Comparison of ENCODE assay signal across 8 cellular contexts in genomic region chr19:3970313-3970807, GRCh38. TPM values are rescaled to one million over a fixed set of nuclear protein-coding genes. Genes with fewer than 3 reads are reported as not detected.
DNase-seq lines count a peak whose midpoint lies in the region; ATAC-seq, FAIRE-seq and TF ChIP-seq lines count a peak whose summit lies in the region.

No MANE protein-coding gene starts in this region.

- H3K27ac ChIP-seq in right cardiac atrium (ENCODE audit: low read length) (peak overlapping the region; percentile 92), small intestine (ENCODE audit: low read depth in 1 of 2, low read length in 1 of 2) (peak overlapping the region; percentile 87 to 92)

- H3K4me1 Mint-ChIP-seq in activated B cell treated with CpG ODN at 0.5 μM for 24 hours, result peaks cover 27% of the 10 kb centered on the region

- H3K9me3 Mint-ChIP-seq in activated B cell treated with CpG ODN at 0.5 μM for 24 hours, result no peaks in the 10 kb centered on the region

- 1% methylated on average over 22 of the region's 22 CpGs for WGBS in right cardiac atrium
- WGBS in small intestine, 3 donors, result 0 to 2% (median 1%) methylated on average over 21 to 22 of the region's 22 CpGs

- peak overlapping the region; percentile 85 for H3K4me3 ChIP-seq in H7 (ENCODE audit: insufficient read depth, low read depth, low read length)
- H3K4me3 ChIP-seq in right cardiac atrium (ENCODE audit: low read length), result peak overlapping the region; percentile 94
- H3K4me3 ChIP-seq in small intestine (ENCODE audit: low read depth in 1 of 2, low read length in 2 of 2), result peak overlapping the region; percentile 86 to 96

- H3K36me3 Mint-ChIP-seq in activated B cell treated with CpG ODN at 0.5 μM for 24 hours (ENCODE audit: low read depth), result peaks cover 42% of the 10 kb centered on the region

- H3K4me3 Mint-ChIP-seq in activated B cell treated with CpG ODN at 0.5 μM for 24 hours, result peak overlapping the region; percentile 88

- FAIRE-seq in small intestine (lab: Jason Lieb, UNC), result no peak

- no peaks in the 10 kb centered on the region for H3K9me3 ChIP-seq in right cardiac atrium (ENCODE audit: control insufficient read depth, low read length)
- H3K9me3 ChIP-seq in small intestine (ENCODE audit: control insufficient read depth, low read depth), result no peaks in the 10 kb centered on the region

- H3K4me1 ChIP-seq in right cardiac atrium (ENCODE audit: control insufficient read depth, insufficient read depth, low read length) (peaks cover 10% of the 10 kb centered on the region), small intestine (ENCODE audit: control insufficient read depth in 2 of 2, insufficient read depth in 1 of 2, low read depth in 1 of 2, low read length in 1 of 2) (peaks cover 7 to 8% of the 10 kb centered on the region in 2 donors)

- CTCF ChIA-PET in activated B cell treated with CpG ODN at 0.5 μM for 24 hours (lab: Charles Lee), result no interaction called here

- intact Hi-C loops in activated B cell treated with CpG ODN at 0.5 μM for 24 hours (cut with micrococcal nuclease), result loop anchor here (2.0 to 5.0 kb wide), 5 partner anchors 14 to 398 kb away; partner anchors contain the start of genes APBA3, CACTIN, EEF2 and HMG20B
- intact Hi-C loops in right cardiac atrium (cut with DNase I), result no loop called here
- intact Hi-C loops in posterior vena cava (cut with DNase I), result no loop called here

- DNase-seq in H7 (no peak), activated B cell treated with CpG ODN at 0.5 μM for 24 hours (no peak), right cardiac atrium (no peak), small intestine (no peak), NCI-H446 treated with DMSO at 0.1 percent for 48 hours (lab: John Stamatoyannopoulos, UW) (no peak), posterior vena cava (ENCODE audit: low spot score) (no peak)

- no peak for TF ChIP-seq CTCF in activated B cell treated with CpG ODN at 0.5 μM for 24 hours (IDR thresholded peaks at IDR 0.05)

- POLR2A ChIA-PET in activated B cell treated with CpG ODN at 0.5 μM for 24 hours (lab: Charles Lee), result interaction anchor here (1.4 to 2.9 kb wide), 4 partner anchors 10 to 208 kb away, joined by 10 to 63 read pairs (median 24); partner anchors contain the start of genes APBA3, EEF2 and MRPL54

- no peak for ATAC-seq in activated B cell treated with CpG ODN at 0.5 μM for 24 hours (ENCODE audit: low read depth)
- ATAC-seq in right cardiac atrium, result no peak
- no peak for ATAC-seq in HG03457 (IDR thresholded peaks at IDR 0.05; ENCODE audit: unreplicated experiment)
- no peak for ATAC-seq in GM19467 (IDR thresholded peaks at IDR 0.05; ENCODE audit: unreplicated experiment)

- H3K27me3 ChIP-seq in H7 (ENCODE audit: control insufficient read depth, insufficient read depth, low read length) (no peaks in the 10 kb centered on the region), right cardiac atrium (ENCODE audit: control insufficient read depth, insufficient read depth) (no peaks in the 10 kb centered on the region), small intestine (ENCODE audit: control insufficient read depth in 2 of 2, insufficient read depth in 2 of 2, low read length in 2 of 2) (no peaks in the 10 kb centered on the region)

- H3K27me3 Mint-ChIP-seq in activated B cell treated with CpG ODN at 0.5 μM for 24 hours, result no peaks in the 10 kb centered on the region

- H3K36me3 ChIP-seq in H7 (replicated peaks; ENCODE audit: control insufficient read depth, insufficient read depth, low read length) (peaks cover 20% of the 10 kb centered on the region), small intestine (ENCODE audit: control insufficient read depth in 2 of 2, insufficient read depth in 2 of 2, low read length in 2 of 2) (peaks cover 1 to 6% of the 10 kb centered on the region in 2 donors)

- peak overlapping the region; percentile 53 for H3K27ac Mint-ChIP-seq in activated B cell treated with CpG ODN at 0.5 μM for 24 hours

RNA-seq across cellular contexts. Expression of gene DAPK3, which starts 0.5 kb away (rescaled TPM):
- total RNA-seq in H7 (2014; rRNA removed; shearing (Covaris generic)), result 124 and 131 TPM in 2 replicates
- 37.5 and 42.2 TPM in 2 replicates for total RNA-seq in activated B cell treated with CpG ODN at 0.5 μM for 24 hours
- total RNA-seq in right cardiac atrium, result 100 to 1,000 TPM in 2 of 4 donors, 10 to 100 TPM in 2; 67.8 to 121 (median 93.4) TPM
- 122 TPM for polyA plus RNA-seq in right cardiac atrium
- polyA plus RNA-seq in small intestine, result 10 to 100 TPM; 56.3 to 72.4 (median 64.6) TPM
- 10 to 100 TPM; 64.5 to 94.9 TPM for total RNA-seq in posterior vena cava

RNA-seq across cellular contexts. Expression of gene EEF2, which starts 14.9 kb away (rescaled TPM):
- total RNA-seq in H7 (2014; rRNA removed; shearing (Covaris generic)), result 2,968 and 3,290 TPM in 2 replicates
- total RNA-seq in activated B cell treated with CpG ODN at 0.5 μM for 24 hours (2,958 and 3,229 TPM in 2 replicates), right cardiac atrium (1,000 to 10,000 TPM; 2,000 to 2,630 (median 2,240) TPM), posterior vena cava (1,000 to 10,000 TPM; 1,536 to 1,555 TPM)
- polyA plus RNA-seq in right cardiac atrium (1,037 TPM), small intestine (1,000 to 10,000 TPM in 2 of 3 donors, 100 to 1,000 TPM in 1; 962 to 2,089 (median 1,343) TPM)

RNA-seq across cellular contexts. Expression of gene PIAS4, which starts 37.2 kb away (rescaled TPM):
- total RNA-seq in H7 (2014; rRNA removed; shearing (Covaris generic)), result 47.9 and 54.4 TPM in 2 replicates
- total RNA-seq in activated B cell treated with CpG ODN at 0.5 μM for 24 hours (36.4 and 37.2 TPM in 2 replicates), right cardiac atrium (10 to 100 TPM; 11.9 to 13.1 (median 12.5) TPM), posterior vena cava (10 to 100 TPM; 14.4 to 16.1 TPM)
- polyA plus RNA-seq in right cardiac atrium (9.6 TPM), small intestine (10 to 100 TPM; 10.8 to 14.8 (median 11.4) TPM)

RNA-seq across cellular contexts. Expression of gene NMRK2, which starts 37.5 kb away (rescaled TPM):
- 59.4 and 60.1 TPM in 2 replicates for total RNA-seq in H7 (2014; rRNA removed; shearing (Covaris generic))
- total RNA-seq in activated B cell treated with CpG ODN at 0.5 μM for 24 hours (not detected in 2 replicates), right cardiac atrium (1,000 to 10,000 TPM; 1,114 to 1,487 (median 1,236) TPM), posterior vena cava (1 to 10 TPM in 1 of 2 donors, under 1 TPM in 1; 0.51 to 2.3 TPM)
- polyA plus RNA-seq in right cardiac atrium (1,838 TPM), small intestine (1 to 10 TPM in 2 of 3 donors, under 1 TPM in 1; 0.43 to 6.8 (median 2.2) TPM)
